8 cellular contexts compared by ENCODE assay signal in genomic region chr7:131225619-131226101, GRCh38.
DNase-seq lines count a peak whose midpoint lies in the region; ATAC-seq, FAIRE-seq and TF ChIP-seq lines count a peak whose summit lies in the region.

No MANE protein-coding gene starts in this region.

- no peak for TF ChIP-seq EP300 in neural cell (conservative IDR thresholded peaks at IDR 0.05; ENCODE audit: poor library complexity, severe bottlenecking)

- DNase-seq in AG20443 (ENCODE audit: low spot score), result peak; percentile 40
- peak; percentile 61 for DNase-seq in IMR-90
- peak; percentile 20 for DNase-seq in endothelial cell of umbilical vein (ENCODE audit: low read depth, low spot score)
- DNase-seq in SIG-M5 (lab: John Stamatoyannopoulos, UW), result no peak
- no peak for DNase-seq in effector CD4-positive, alpha-beta T cell

- H2BK120ac ChIP-seq in IMR-90 (ENCODE audit: low read depth, low read length), result peak overlapping the region; percentile 78; the same call in 1 of the 2 replicates

- no peak for TF ChIP-seq POLR2A in IMR-90 (IDR thresholded peaks at IDR 0.05; ENCODE audit: low read depth, low read length)
- no peak for TF ChIP-seq POLR2A in endothelial cell of umbilical vein (IDR thresholded peaks at IDR 0.05; ENCODE audit: low read depth, low read length)

- 80% methylated on average over 1 of the region's 6 CpGs; no CpG with 5 or more reads in 1 of the 2 experiments for WGBS in IMR-90 (ENCODE audit: extremely low coverage in 2 of 2, insufficient read length in 1 of 2), 2 experiments

- H3K4me1 ChIP-seq in IMR-90 (ENCODE audit: control insufficient read depth, insufficient read depth, low read length) (peaks cover 4% of the 10 kb centered on the region), endothelial cell of umbilical vein (ENCODE audit: control insufficient read depth, extremely low read depth, insufficient read depth, low read length) (no peaks in the 10 kb centered on the region)

- no peaks in the 10 kb centered on the region for H3K27me3 ChIP-seq in IMR-90 (ENCODE audit: control insufficient read depth, insufficient read depth, low read length)
- H3K27me3 ChIP-seq in endothelial cell of umbilical vein (ENCODE audit: control insufficient read depth in 2 of 2, insufficient read depth in 2 of 2, low read length in 2 of 2), result no peaks in the 10 kb centered on the region
- no peaks in the 10 kb centered on the region for H3K27me3 ChIP-seq in neural cell (ENCODE audit: insufficient read depth, low read depth, low read length)

- in situ Hi-C loops in IMR-90 (cut with MboI; ENCODE audit: low sequenced_read_pairs), result no loop called here

- H3K79me1 ChIP-seq in IMR-90 (ENCODE audit: low read depth in 1 of 2, low read length in 2 of 2), result no peaks in the 10 kb centered on the region

- H2AK9ac ChIP-seq in IMR-90 (replicated peaks; ENCODE audit: low read depth, low read length, poor library complexity), result peak overlapping the region; percentile 20

- ATAC-seq in IMR-90 (ENCODE audit: low read depth) (peak; percentile 59), HG02852 (IDR thresholded peaks at IDR 0.05; ENCODE audit: unreplicated experiment) (no peak), HG02884 (IDR thresholded peaks at IDR 0.05; ENCODE audit: unreplicated experiment) (no peak)

- CTCF ChIA-PET in IMR-90 (lab: Yijun Ruan, JAX), result no interaction called here
- CTCF ChIA-PET in endothelial cell of umbilical vein (lab: Charles Lee), result no interaction called here

- peak overlapping the region; percentile 15; the same call in 1 of the 3 replicates for H2BK15ac ChIP-seq in IMR-90 (ENCODE audit: low read depth, low read length)

- TF ChIP-seq RAD21 in IMR-90 (IDR thresholded peaks at IDR 0.05; ENCODE audit: low read length) (no peak), neural cell (conservative IDR thresholded peaks at IDR 0.05) (no peak)

- H2AFZ ChIP-seq in IMR-90 (replicated peaks; ENCODE audit: low read length, poor library complexity) (peak overlapping the region; percentile 74), endothelial cell of umbilical vein (ENCODE audit: low read depth, low read length) (no peak overlapping the region), neural cell (ENCODE audit: low read depth, low read length) (no peak overlapping the region)

- H3K79me2 ChIP-seq in endothelial cell of umbilical vein (ENCODE audit: control insufficient read depth, insufficient read depth, low read length) (no peaks in the 10 kb centered on the region), neural cell (replicated peaks; ENCODE audit: insufficient read depth, low read length) (no peaks in the 10 kb centered on the region)

- dilution Hi-C loops in IMR-90 (cut with HindIII; ENCODE audit: low sequenced_read_pairs, unreplicated experiment) (no loop called here), endothelial cell of umbilical vein (cut with MboI; ENCODE audit: extremely low pct_ligation_motif_present, low sequenced_read_pairs) (no loop called here)

- H3K9ac ChIP-seq in IMR-90 (ENCODE audit: low read depth, low read length), result 0 out of 2 replicates have a peak overlapping the region, but pooled peaks have one; percentile 7
- H3K9ac ChIP-seq in endothelial cell of umbilical vein (replicated peaks; ENCODE audit: extremely low read depth, insufficient read depth, low read length), result no peak overlapping the region
- peak overlapping the region; percentile 7 for H3K9ac ChIP-seq in neural cell (ENCODE audit: low read length)

- H3K18ac ChIP-seq in IMR-90 (ENCODE audit: low read depth, low read length), result peak overlapping the region; percentile 7; the same call in 1 of the 2 replicates

- H3K4me2 ChIP-seq in IMR-90 (ENCODE audit: low read depth, low read length) (no peak overlapping the region), endothelial cell of umbilical vein (ENCODE audit: insufficient read depth, low read length) (no peak overlapping the region), neural cell (ENCODE audit: low read length) (no peak overlapping the region)

- H3K27ac ChIP-seq in IMR-90 (ENCODE audit: insufficient read depth, low read length), result peak overlapping the region; percentile 62; the same call in 1 of the 2 replicates
- no peak overlapping the region for H3K27ac ChIP-seq in endothelial cell of umbilical vein (ENCODE audit: insufficient read depth, low read depth, low read length)
- peak overlapping the region; percentile 59 for H3K27ac ChIP-seq in neural cell (ENCODE audit: low read length)

- H3K56ac ChIP-seq in IMR-90 (ENCODE audit: extremely low read depth, insufficient read depth, low read length), result no peak overlapping the region

- BruUV-seq in IMR-90 (replicated peaks; lab: Mats Ljungman, UMichigan) (no TSS peak), endothelial cell of umbilical vein (replicated peaks; lab: Mats Ljungman, UMichigan) (no TSS peak)

- no peaks in the 10 kb centered on the region for H3F3A ChIP-seq in neural cell (ENCODE audit: insufficient read depth, low read length, poor library complexity, severe bottlenecking)

- H4K91ac ChIP-seq in IMR-90 (ENCODE audit: insufficient read depth, low read depth, low read length), result peak overlapping the region; percentile 59

- H2AK5ac ChIP-seq in IMR-90 (ENCODE audit: low read depth, low read length), result peak overlapping the region; percentile 23; the same call in 1 of the 2 replicates

- H4K8ac ChIP-seq in IMR-90 (ENCODE audit: low read depth in 2 of 2, low read length in 2 of 2), result peak overlapping the region; percentile 25 to 34; a peak in 3 of 4 replicates

- H2BK5ac ChIP-seq in IMR-90 (ENCODE audit: low read depth, low read length, poor library complexity, severe bottlenecking), result peak overlapping the region; percentile 36

- TF ChIP-seq CTCF in IMR-90 (conservative IDR thresholded peaks at IDR 0.05; ENCODE audit: low read depth, low read length) (no peak), endothelial cell of umbilical vein (IDR thresholded peaks at IDR 0.05; ENCODE audit: extremely low read depth in 1 of 2, insufficient read depth in 1 of 2, low read depth in 1 of 2, low read length in 2 of 2) (no peak), neural cell (IDR thresholded peaks at IDR 0.05; ENCODE audit: poor library complexity, severe bottlenecking) (no peak)

- H3K4me3 ChIP-seq in IMR-90 (ENCODE audit: insufficient read depth, low read depth, low read length) (no peak overlapping the region), endothelial cell of umbilical vein (replicated peaks in 1 of 3; ENCODE audit: insufficient read depth in 1 of 3, low read depth in 1 of 3, low read length in 3 of 3) (no peak overlapping the region), neural cell (ENCODE audit: low read length) (no peak overlapping the region)

- H3K9me2 ChIP-seq in neural cell (ENCODE audit: insufficient read depth, low read length), result no peaks in the 10 kb centered on the region

- H3K4ac ChIP-seq in IMR-90 (ENCODE audit: low read depth, low read length), result peak overlapping the region; percentile 30; the same call in 1 of the 2 replicates

- H3K9me1 ChIP-seq in IMR-90 (ENCODE audit: insufficient read depth, low read length), result peaks cover 4% of the 10 kb centered on the region; the same call in 1 of the 2 replicates
- H3K9me1 ChIP-seq in endothelial cell of umbilical vein (replicated peaks; ENCODE audit: control insufficient read depth, extremely low read depth, insufficient read depth, low read length), result no peaks in the 10 kb centered on the region

- H2BK20ac ChIP-seq in IMR-90 (ENCODE audit: low read depth, low read length), result peak overlapping the region; percentile 51

- FAIRE-seq in endothelial cell of umbilical vein (lab: Jason Lieb, UNC), result no peak

- H4K5ac ChIP-seq in IMR-90 (ENCODE audit: low read depth, low read length), result peak overlapping the region; percentile 34; the same call in 1 of the 2 replicates

- no peaks in the 10 kb centered on the region for H3K36me3 ChIP-seq in IMR-90 (ENCODE audit: control insufficient read depth, insufficient read depth, low read length)
- H3K36me3 ChIP-seq in endothelial cell of umbilical vein (ENCODE audit: control insufficient read depth in 2 of 2, extremely low read depth in 1 of 2, insufficient read depth in 2 of 2, low read length in 2 of 2), result no peaks in the 10 kb centered on the region
- no peaks in the 10 kb centered on the region for H3K36me3 ChIP-seq in neural cell (ENCODE audit: insufficient read depth, low read length)

- H3K9me3 ChIP-seq in IMR-90 (ENCODE audit: control insufficient read depth, insufficient read depth, low read length) (no peaks in the 10 kb centered on the region), endothelial cell of umbilical vein (replicated peaks; ENCODE audit: control insufficient read depth, insufficient read depth, low read length) (no peaks in the 10 kb centered on the region), neural cell (ENCODE audit: low read length) (no peaks in the 10 kb centered on the region)

- intact Hi-C loops in IMR-90 (cut with micrococcal nuclease) (loop anchor here (5.0 kb wide), 1 partner anchor 118 kb away; no protein-coding TSS in a partner anchor), endothelial cell of umbilical vein (cut with micrococcal nuclease) (no loop called here)

- H4K20me1 ChIP-seq in IMR-90 (ENCODE audit: insufficient read depth, low read length) (no peaks in the 10 kb centered on the region), endothelial cell of umbilical vein (replicated peaks; ENCODE audit: control insufficient read depth, extremely low read depth, insufficient read depth, low read length) (no peaks in the 10 kb centered on the region), neural cell (ENCODE audit: insufficient read depth) (no peaks in the 10 kb centered on the region)

- H3K14ac ChIP-seq in IMR-90 (replicated peaks; ENCODE audit: low read depth, low read length), result peak overlapping the region; percentile 15; the same call in 1 of the 2 replicates

- POLR2A ChIA-PET in IMR-90 (lab: Charles Lee; ENCODE audit: unreplicated experiment), result no interaction called here
- POLR2A ChIA-PET in endothelial cell of umbilical vein (lab: Charles Lee), result no interaction called here

- H3K23ac ChIP-seq in IMR-90 (ENCODE audit: low read depth, low read length), result 0 out of 2 replicates have a peak overlapping the region, but pooled peaks have one; percentile 56

TF ChIP-seq in IMR-90, 13 proteins besides CTCF, POLR2A, EP300 and RAD21 (continues in another document):
- TF ChIP-seq FOS (IDR thresholded peaks at IDR 0.05; ENCODE audit: low read depth, low read length), result no peak
- TF ChIP-seq MXI1 (IDR thresholded peaks at IDR 0.05; ENCODE audit: borderline replicate concordance, low read depth, low read length), result no peak
- no peak for TF ChIP-seq CHD1 (IDR thresholded peaks at IDR 0.05; ENCODE audit: low read depth, low read length)

TF ChIP-seq in endothelial cell of umbilical vein, 7 proteins besides CTCF, POLR2A, EP300 and RAD21:
- TF ChIP-seq JUN (IDR thresholded peaks at IDR 0.05; ENCODE audit: borderline replicate concordance, insufficient read depth, insufficient read length, low read depth), result no peak

TF ChIP-seq in neural cell, 6 proteins besides CTCF, POLR2A, EP300 and RAD21 (continues in another document):
- TF ChIP-seq POLR2AphosphoS5 (IDR thresholded peaks at IDR 0.05) (no peak), EZH2 (IDR thresholded peaks at IDR 0.05; ENCODE audit: borderline replicate concordance, insufficient read depth, low read length, poor library complexity, severe bottlenecking) (no peak), SMC3 (conservative IDR thresholded peaks at IDR 0.05; ENCODE audit: poor library complexity) (no peak), TAF1 (IDR thresholded peaks at IDR 0.05; ENCODE audit: low read depth) (no peak), MXI1 (conservative IDR thresholded peaks at IDR 0.05; ENCODE audit: poor library complexity, severe bottlenecking) (no peak)

Comparison
In these comparisons a context has a peak if more than half of its experiments do, and no peak if none do; other contexts are left out.
1. DNase-seq: peak in AG20443 (single experiment), IMR-90 (single experiment) and endothelial cell of umbilical vein (single experiment); none in SIG-M5 (single experiment) and effector CD4-positive, alpha-beta T cell (single experiment).